8 cellular contexts compared by ENCODE assay signal in the genomic region with DNA sequence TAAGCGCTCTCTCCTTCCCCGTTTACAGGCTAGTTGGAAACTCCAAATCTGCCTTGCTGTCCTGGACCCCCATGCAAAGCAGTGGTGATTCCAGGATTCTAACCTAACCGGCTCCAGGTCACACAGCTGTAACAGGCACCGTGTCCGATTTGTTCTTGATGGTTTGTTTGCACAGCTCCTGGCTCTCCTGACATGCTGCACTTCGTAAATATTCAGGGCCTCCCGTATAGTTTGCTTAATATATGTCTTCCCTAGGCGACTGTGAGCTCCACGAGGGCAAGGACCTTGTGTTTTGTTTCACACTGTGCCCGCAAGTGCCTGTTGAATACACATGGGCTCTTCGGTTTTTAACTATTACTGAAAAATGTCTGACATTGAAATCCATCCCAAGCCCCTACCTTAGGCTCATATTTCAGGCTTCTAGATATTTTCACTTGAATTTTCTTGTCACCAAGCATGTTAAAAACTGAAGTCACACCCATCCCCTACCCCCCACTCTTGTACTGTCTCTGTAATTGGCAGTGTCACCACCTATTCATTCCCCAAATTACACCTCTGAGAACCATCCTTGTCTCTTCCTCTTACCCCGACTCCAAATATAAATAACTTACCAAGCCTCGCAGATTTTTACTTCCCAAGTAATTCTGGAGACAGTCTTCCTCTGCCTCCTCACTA. TPM values are rescaled to one million over a fixed set of nuclear protein-coding genes. Genes with fewer than 3 reads are reported as not detected.
DNase-seq lines count a peak whose midpoint lies in the region; ATAC-seq, FAIRE-seq and TF ChIP-seq lines count a peak whose summit lies in the region.

No MANE protein-coding gene starts in this region.

- H3K9me3 Mint-ChIP-seq in Calu3 (ENCODE audit: low read depth, unreplicated experiment) (no peaks in the 10 kb centered on the region), nephron progenitor cell (no peaks in the 10 kb centered on the region)
- no peaks in the 10 kb centered on the region for H3K9me3 Mint-ChIP-seq in stimulated activated naive CD8-positive, alpha-beta T cell treated with anti-CD3 and anti-CD28 coated beads, Interleukin-15, amount 100 ng/mL, for 72 hours

- H3K4me3 Mint-ChIP-seq in Calu3 (ENCODE audit: low read depth, unreplicated experiment): no peak overlapping the region
- H3K4me3 Mint-ChIP-seq in nephron progenitor cell: no peak overlapping the region
- no peak overlapping the region for H3K4me3 Mint-ChIP-seq in stimulated activated naive CD8-positive, alpha-beta T cell treated with anti-CD3 and anti-CD28 coated beads, Interleukin-15, amount 100 ng/mL, for 72 hours

- TF ChIP-seq CTCF in A673 (conservative IDR thresholded peaks at IDR 0.05; ENCODE audit: low read depth, low read length): no peak
- TF ChIP-seq CTCF in kidney epithelial cell (IDR thresholded peaks at IDR 0.05; ENCODE audit: insufficient read depth, low read length, poor library complexity, severe bottlenecking): no peak
- no peak for TF ChIP-seq CTCF in Calu3 (IDR thresholded peaks at IDR 0.05; ENCODE audit: unreplicated experiment)
- TF ChIP-seq CTCF in nephron progenitor cell (IDR thresholded peaks at IDR 0.05): no peak

- no peak for FAIRE-seq in GM19239 (lab: Jason Lieb, UNC)

- BruUV-seq in A673 (replicated peaks; lab: Mats Ljungman, UMichigan) (no TSS peak), Calu3 (replicated peaks; lab: Mats Ljungman, UMichigan) (no TSS peak)

- H3K27me3 ChIP-seq in A673 (replicated peaks; ENCODE audit: insufficient read depth, low read depth, low read length, poor library complexity): no peaks in the 10 kb centered on the region
- no peaks in the 10 kb centered on the region for H3K27me3 ChIP-seq in SJCRH30
- no peaks in the 10 kb centered on the region for H3K27me3 ChIP-seq in kidney epithelial cell (ENCODE audit: control insufficient read depth, insufficient read depth, low read length)

- POLR2A ChIA-PET in A673 (lab: Charles Lee; ENCODE audit: low non-redundant PET): interaction anchor here (0.6 kb wide), 1 partner anchor 91 kb away, joined by 4 read pairs; no protein-coding TSS in a partner anchor

- CTCF ChIA-PET in A673 (lab: Charles Lee) (no interaction called here), Calu3 (lab: Charles Lee) (interaction anchor here (0.6 to 0.7 kb wide), 2 partner anchors 26 to 27 kb away, joined by 3 read pairs; no protein-coding TSS in a partner anchor)

- H3K4me1 Mint-ChIP-seq in Calu3 (ENCODE audit: low read depth, unreplicated experiment) (peaks cover 12% of the 10 kb centered on the region), nephron progenitor cell (peaks cover 36% of the 10 kb centered on the region)
- H3K4me1 Mint-ChIP-seq in stimulated activated naive CD8-positive, alpha-beta T cell treated with anti-CD3 and anti-CD28 coated beads, Interleukin-15, amount 100 ng/mL, for 72 hours: peaks cover 17% of the 10 kb centered on the region

- no peaks in the 10 kb centered on the region for H3K36me3 ChIP-seq in A673 (ENCODE audit: insufficient read depth, low read length, poor library complexity, severe bottlenecking)
- H3K36me3 ChIP-seq in SJCRH30: peaks cover 17% of the 10 kb centered on the region
- H3K36me3 ChIP-seq in kidney epithelial cell (ENCODE audit: control insufficient read depth, insufficient read depth, low read length): no peaks in the 10 kb centered on the region

- intact Hi-C loops in A673 (cut with micrococcal nuclease; ENCODE audit: unreplicated experiment): no loop called here
- intact Hi-C loops in Calu3 (cut with micrococcal nuclease; ENCODE audit: unreplicated experiment): no loop called here

- H3K27me3 Mint-ChIP-seq in Calu3 (ENCODE audit: unreplicated experiment) (no peaks in the 10 kb centered on the region), nephron progenitor cell (ENCODE audit: low read depth, poor library complexity) (no peaks in the 10 kb centered on the region)
- no peaks in the 10 kb centered on the region for H3K27me3 Mint-ChIP-seq in stimulated activated naive CD8-positive, alpha-beta T cell treated with anti-CD3 and anti-CD28 coated beads, Interleukin-15, amount 100 ng/mL, for 72 hours

- ATAC-seq in HG02798 (IDR thresholded peaks at IDR 0.05; ENCODE audit: poor library complexity, unreplicated experiment): peak; percentile 1
- no peak for ATAC-seq in stimulated activated naive CD8-positive, alpha-beta T cell treated with anti-CD3 and anti-CD28 coated beads, Interleukin-15, amount 100 ng/mL, for 72 hours

- H3K4me3 ChIP-seq in A673 (ENCODE audit: low read depth, low read length, poor library complexity, severe bottlenecking): peak overlapping the region; percentile 53
- H3K4me3 ChIP-seq in SJCRH30: peak overlapping the region; percentile 94
- H3K4me3 ChIP-seq in kidney epithelial cell (ENCODE audit: low read depth, low read length): peak overlapping the region; percentile 97

- DNase-seq in A673 (ENCODE audit: low spot score) (no peak), SJCRH30 (peak; percentile 47 to 71), kidney epithelial cell (ENCODE audit: low read depth) (no peak), Calu3 (no peak), nephron progenitor cell (no peak), GM19239 (ENCODE audit: insufficient read length, low spot score) (no peak)
- no peak for DNase-seq in stimulated activated naive CD8-positive, alpha-beta T cell treated with anti-CD3 and anti-CD28 coated beads, Interleukin-15, amount 100 ng/mL, for 72 hours

- H3K27ac ChIP-seq in A673 (ENCODE audit: low read depth, low read length, poor library complexity, severe bottlenecking): peak overlapping the region; percentile 93
- peak overlapping the region; percentile 92 for H3K27ac ChIP-seq in SJCRH30

- H3K4me1 ChIP-seq in A673 (ENCODE audit: insufficient read depth, low read length, poor library complexity, severe bottlenecking) (peaks cover 36% of the 10 kb centered on the region), SJCRH30 (peaks cover 30% of the 10 kb centered on the region)

- no peak overlapping the region for H3K27ac Mint-ChIP-seq in Calu3 (ENCODE audit: unreplicated experiment)
- no peak overlapping the region for H3K27ac Mint-ChIP-seq in nephron progenitor cell
- no peak overlapping the region for H3K27ac Mint-ChIP-seq in stimulated activated naive CD8-positive, alpha-beta T cell treated with anti-CD3 and anti-CD28 coated beads, Interleukin-15, amount 100 ng/mL, for 72 hours

- H3K36me3 Mint-ChIP-seq in Calu3 (ENCODE audit: insufficient read depth, unreplicated experiment): no peaks in the 10 kb centered on the region
- peaks cover 14% of the 10 kb centered on the region for H3K36me3 Mint-ChIP-seq in nephron progenitor cell (ENCODE audit: low read depth)

- H3K9me3 ChIP-seq in A673 (ENCODE audit: low read depth, low read length, poor library complexity, severe bottlenecking) (no peaks in the 10 kb centered on the region), SJCRH30 (replicated peaks) (no peaks in the 10 kb centered on the region)

RNA-seq across cellular contexts. Expression of gene PUM2, which starts 1.0 kb away (rescaled TPM):
- total RNA-seq in A673 (2021): 109 and 112 TPM in 2 replicates
- total RNA-seq in SJCRH30 (2014; rRNA removed; shearing (Covaris generic)): 54.6 and 69.0 TPM in 2 replicates
- total RNA-seq in kidney epithelial cell: 41.3 and 44.2 TPM in 2 replicates
- 96.8 and 106 TPM in 2 replicates for total RNA-seq in Calu3 (2022)

Comparison
In these comparisons a context has a peak if more than half of its experiments do, and no peak if none do; other contexts are left out.
1. DNase-seq: peak in SJCRH30 (2 of 2); none in A673 (single experiment), kidney epithelial cell (single experiment), Calu3 (single experiment), nephron progenitor cell (single experiment), GM19239 (single experiment) and stimulated activated naive CD8-positive, alpha-beta T cell treated with anti-CD3 and anti-CD28 coated beads, Interleukin-15, amount 100 ng/mL, for 72 hours (0 of 2).
2. Peak in every context shown above with its lines, with median percentiles within 50 percentile points of each other: H3K4me3 ChIP-seq.